In the genomic region with DNA sequence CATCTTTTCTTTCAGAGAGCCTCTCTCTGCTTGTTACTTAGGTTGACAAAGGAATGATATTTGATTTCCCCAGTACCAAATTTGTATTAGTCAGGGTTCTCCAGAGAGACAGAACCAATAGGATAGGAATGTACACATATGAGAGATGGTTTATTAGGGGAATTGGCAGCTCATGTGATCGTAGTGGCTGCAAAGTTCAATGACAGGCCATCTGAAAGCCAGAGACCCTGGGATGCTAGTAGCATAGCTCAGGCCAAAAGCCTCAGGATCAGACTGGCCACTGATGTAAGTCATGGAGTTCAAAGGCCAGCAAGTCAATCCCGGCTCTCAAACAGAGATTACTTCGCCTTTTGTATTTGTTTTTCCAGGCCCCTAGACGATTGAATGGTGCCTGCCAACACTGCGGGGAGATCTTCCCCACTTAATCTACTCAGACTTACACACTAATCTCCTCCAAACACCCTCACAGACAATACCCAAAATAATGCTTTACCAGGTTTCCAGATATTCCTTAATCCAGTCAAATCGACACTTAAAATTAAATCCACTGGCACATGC, we compare ENCODE assay signal across 16 cellular contexts.
DNase-seq lines count a peak whose midpoint lies in the region; ATAC-seq, FAIRE-seq and TF ChIP-seq lines count a peak whose summit lies in the region.
"Had no signal": no experiment of that assay in that cellular context is flagged by ENCODE, and none has a peak within 500 bp of the region (broad histone marks: within the 10 kb centered on the region; RNA-seq: fewer than 3 reads in every experiment).

No MANE protein-coding gene starts in this region.

- TF ChIP-seq POLR2A in HepG2 (IDR thresholded peaks at IDR 0.05; ENCODE audit: insufficient read depth in 1 of 2, low read depth in 2 of 2, low read length in 2 of 2) (no peak), right lobe of liver (IDR thresholded peaks at IDR 0.05) (no peak)

- FAIRE-seq in HepG2 (lab: Jason Lieb, UNC) (no peak), frontal cortex (lab: Jason Lieb, UNC) (no peak)

- CTCF ChIA-PET in HepG2 (lab: Yijun Ruan, JAX; ENCODE audit: low intra/inter-chr PET ratio, low total read pairs), result no interaction called here

- BruUV-seq in HepG2 (replicated peaks; lab: Mats Ljungman, UMichigan), result no TSS peak

- TF ChIP-seq CTCF in HepG2 (CRISPR knock-in tag; IDR thresholded peaks at IDR 0.05) (no peak), right lobe of liver (IDR thresholded peaks at IDR 0.05) (no peak), neural progenitor cell (IDR thresholded peaks at IDR 0.05) (no peak)

- H3K27me3 Mint-ChIP-seq in neural progenitor cell (ENCODE audit: insufficient read depth, low read depth), result peaks cover 2% of the 10 kb centered on the region

- H4K20me1 ChIP-seq in HepG2 (ENCODE audit: insufficient read depth, low read length) (no peaks in the 10 kb centered on the region), neural progenitor cell (ENCODE audit: low read depth) (no peaks in the 10 kb centered on the region)
- H4K20me1 ChIP-seq: BLaER1 had no signal

- H3K79me2 ChIP-seq in HepG2 (ENCODE audit: insufficient read depth, low read length) (no peaks in the 10 kb centered on the region), neural progenitor cell (ENCODE audit: low read depth) (no peaks in the 10 kb centered on the region)

- no peaks in the 10 kb centered on the region for H3K36me3 Mint-ChIP-seq in neural progenitor cell
- H3K36me3 Mint-ChIP-seq: CD4-positive, CD25-positive, alpha-beta regulatory T cell had no signal

- intact Hi-C loops in HepG2 (cut with micrococcal nuclease; ENCODE audit: unreplicated experiment) (no loop called here), right lobe of liver (cut with DNase I) (no loop called here)

- no peak for TF ChIP-seq RAD21 in HepG2 (CRISPR knock-in tag; IDR thresholded peaks at IDR 0.05)

- peak; percentile 5 for DNase-seq in HepG2 (ENCODE audit: low spot score)
- DNase-seq in right lobe of liver, result no peak
- peak; percentile 76 for DNase-seq in NCI-H82 (lab: John Stamatoyannopoulos, UW)
- DNase-seq in neural progenitor cell (ENCODE audit: low spot score), result peak; percentile 74
- no peak for DNase-seq in frontal cortex (ENCODE audit: low spot score in 2 of 2)
- DNase-seq in DMS53 treated with DMSO at 0.1 percent for 48 hours (lab: John Stamatoyannopoulos, UW; ENCODE audit: unreplicated experiment), result no peak
- DNase-seq in activated effector memory CD4-positive, alpha-beta T cell treated with anti-CD3 and anti-CD28 coated beads, Interleukin-2, amount 50 U/mL, for 16 hours, result no peak
- DNase-seq: 8988T; AML-193; CD4-positive, CD25-positive, alpha-beta regulatory T cell; DMS153; DND-41; GF-D8 had no signal

- H3K4me3 ChIP-seq in HepG2 (replicated peaks in 1 of 3; ENCODE audit: insufficient read depth in 1 of 3, low read depth in 2 of 3, low read length in 3 of 3), result no peak overlapping the region
- H3K4me3 ChIP-seq in right lobe of liver, result no peak overlapping the region
- H3K4me3 ChIP-seq in neural progenitor cell, result no peak overlapping the region
- H3K4me3 ChIP-seq: BLaER1 had no signal

- H3F3A ChIP-seq in neural progenitor cell (ENCODE audit: low read depth), result peaks cover 6% of the 10 kb centered on the region

- no peak overlapping the region for H3K4me2 ChIP-seq in HepG2 (ENCODE audit: low read depth, low read length)
- no peak overlapping the region for H3K4me2 ChIP-seq in neural progenitor cell
- H3K4me2 ChIP-seq: BLaER1, KMS-11 had no signal

- ATAC-seq in HepG2 (peak; percentile 55), right lobe of liver (no peak)
- ATAC-seq: HCT116 had no signal

- H2AFZ ChIP-seq in HepG2 (ENCODE audit: low read length) (no peak overlapping the region), neural progenitor cell (replicated peaks) (no peak overlapping the region)

- H3K4me1 Mint-ChIP-seq in neural progenitor cell, result peaks cover 3% of the 10 kb centered on the region
- H3K4me1 Mint-ChIP-seq: CD4-positive, CD25-positive, alpha-beta regulatory T cell had no signal

- H3K27me3 ChIP-seq in HepG2 (ENCODE audit: control insufficient read depth in 1 of 2, insufficient read depth in 2 of 2, low read length in 2 of 2), result 0 out of 5 replicates have a peak, but pooled peaks cover 0 to 2% of the 10 kb centered on the region in 2 experiments
- H3K27me3 ChIP-seq in right lobe of liver, result no peaks in the 10 kb centered on the region
- no peaks in the 10 kb centered on the region for H3K27me3 ChIP-seq in neural progenitor cell
- H3K27me3 ChIP-seq: BLaER1 had no signal

- H3K36me3 ChIP-seq in HepG2 (replicated peaks in 1 of 2; ENCODE audit: control insufficient read depth in 1 of 2, insufficient read depth in 2 of 2, low read length in 2 of 2), result no peaks in the 10 kb centered on the region
- no peaks in the 10 kb centered on the region for H3K36me3 ChIP-seq in right lobe of liver
- H3K36me3 ChIP-seq in neural progenitor cell, result no peaks in the 10 kb centered on the region
- H3K36me3 ChIP-seq: BLaER1 had no signal

- in situ Hi-C loops in HepG2 (cut with HindIII; ENCODE audit: extremely low pct_ligation_motif_present, low pct_unique_long_range_greater_than_20kb), result no loop called here

- no peaks in the 10 kb centered on the region for H3K4me1 ChIP-seq in HepG2 (ENCODE audit: insufficient read depth, low read length)
- H3K4me1 ChIP-seq in right lobe of liver, result no peaks in the 10 kb centered on the region
- H3K4me1 ChIP-seq in neural progenitor cell, result no peaks in the 10 kb centered on the region
- H3K4me1 ChIP-seq: BLaER1 had no signal

- no peak overlapping the region for H3K27ac Mint-ChIP-seq in neural progenitor cell
- H3K27ac Mint-ChIP-seq: CD4-positive, CD25-positive, alpha-beta regulatory T cell had no signal

- POLR2A ChIA-PET in HepG2 (lab: Yijun Ruan, JAX), result no interaction called here

- H3K9me3 ChIP-seq in HepG2 (ENCODE audit: low read length) (no peaks in the 10 kb centered on the region), right lobe of liver (no peaks in the 10 kb centered on the region), neural progenitor cell (ENCODE audit: low read depth) (no peaks in the 10 kb centered on the region)
- H3K9me3 ChIP-seq: BLaER1 had no signal

- H3K9ac ChIP-seq in HepG2 (ENCODE audit: insufficient read depth, low read depth, low read length) (no peak overlapping the region), neural progenitor cell (no peak overlapping the region)
- H3K9ac ChIP-seq: BLaER1, KMS-11 had no signal

- H3K27ac ChIP-seq in HepG2 (ENCODE audit: extremely low read length, insufficient read depth, low read length), result no peak overlapping the region
- no peak overlapping the region for H3K27ac ChIP-seq in right lobe of liver
- H3K27ac ChIP-seq in neural progenitor cell, result no peak overlapping the region
- H3K27ac ChIP-seq: BLaER1, KMS-11 had no signal

- WGBS in HepG2 (ENCODE audit: low lambda C conversion rate), result 9% methylated on average over 6 of the region's 6 CpGs
- WGBS in right lobe of liver (ENCODE audit: insufficient coverage, low coverage, low lambda C conversion rate, missing lambda C conversion rate), result 43% methylated on average over 6 of the region's 6 CpGs

- TF ChIP-seq EP300 in HepG2 (IDR thresholded peaks at IDR 0.05; ENCODE audit: low read depth in 2 of 2, low read length in 2 of 2), result no peak
- TF ChIP-seq EP300 in HepG2 (CRISPR knock-in tag; IDR thresholded peaks at IDR 0.05; ENCODE audit: borderline replicate concordance), result no peak

- no peak overlapping the region for H3K4me3 Mint-ChIP-seq in neural progenitor cell
- H3K4me3 Mint-ChIP-seq: CD4-positive, CD25-positive, alpha-beta regulatory T cell had no signal

- peaks cover 7% of the 10 kb centered on the region for H3K9me3 Mint-ChIP-seq in neural progenitor cell
- H3K9me3 Mint-ChIP-seq: CD4-positive, CD25-positive, alpha-beta regulatory T cell had no signal

TF ChIP-seq in HepG2, 621 proteins besides CTCF, POLR2A, EP300 and RAD21:
- TF ChIP-seq ZNF564 (CRISPR knock-in tag; IDR thresholded peaks at IDR 0.05) (peak; percentile 94; the same call in 1 of the 2 replicates), HNF4A (CRISPR knock-in tag; IDR thresholded peaks at IDR 0.05) (0 out of 2 replicates have a peak, but pooled peaks have one; percentile 17), GFI1 (CRISPR knock-in tag; IDR thresholded peaks at IDR 0.05; ENCODE audit: borderline replicate concordance) (peak; percentile 55; the same call in 1 of the 2 replicates), ZNF501 (CRISPR knock-in tag; IDR thresholded peaks at IDR 0.05) (no peak)

Comparison
In these comparisons a context has a peak if more than half of its experiments do, and no peak if none do; other contexts are left out.
1. DNase-seq: peak in HepG2 (single experiment), NCI-H82 (single experiment) and neural progenitor cell (single experiment); none in right lobe of liver (0 of 3), frontal cortex (0 of 2), DMS53 treated with DMSO at 0.1 percent for 48 hours (single experiment) and activated effector memory CD4-positive, alpha-beta T cell treated with anti-CD3 and anti-CD28 coated beads, Interleukin-2, amount 50 U/mL, for 16 hours (single experiment).